ENCODE assay signal across 7 cellular contexts in the genomic region with DNA sequence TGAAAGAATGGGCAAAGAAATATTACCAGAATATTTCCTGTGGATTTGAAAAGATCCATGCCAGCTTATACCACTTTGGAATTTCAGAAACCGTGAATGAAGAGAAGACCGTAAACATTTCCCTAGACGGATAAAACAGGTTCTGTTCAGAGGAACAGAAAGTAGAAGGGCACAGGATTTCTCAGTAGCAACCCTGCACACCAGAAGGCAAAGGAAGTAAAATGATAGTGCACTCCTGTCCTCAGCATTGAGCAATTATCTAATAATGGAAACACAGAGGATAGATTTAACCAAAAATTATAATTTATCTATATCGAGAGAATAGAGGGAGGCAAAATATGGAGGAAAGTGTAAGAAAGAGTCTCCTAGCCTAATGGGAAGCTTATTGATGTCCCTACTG.
DNase-seq lines count a peak whose midpoint lies in the region; TF ChIP-seq lines count a peak whose summit lies in the region.

No MANE protein-coding gene starts in this region.

- peaks cover 11% of the 10 kb centered on the region for H3K9me3 Mint-ChIP-seq in dendritic cell treated with granulocyte-macrophage colony-stimulating factor and Interleukin-4, amounts not matched to agents 40 ng/mL and 50 ng/mL, for 4 days
- H3K9me3 Mint-ChIP-seq in osteocyte (ENCODE audit: unreplicated experiment) = peaks cover 10% of the 10 kb centered on the region

- peaks cover 21% of the 10 kb centered on the region for H3K4me1 Mint-ChIP-seq in dendritic cell treated with granulocyte-macrophage colony-stimulating factor and Interleukin-4, amounts not matched to agents 40 ng/mL and 50 ng/mL, for 4 days (ENCODE audit: low read depth)
- H3K4me1 Mint-ChIP-seq in osteocyte (ENCODE audit: unreplicated experiment) = peaks cover 20% of the 10 kb centered on the region

- DNase-seq in EL = peak; percentile 15
- peak; percentile 4 to 70 for DNase-seq in NOMO-1 (lab: John Stamatoyannopoulos, UW; ENCODE audit: unreplicated experiment in 2 of 2)
- DNase-seq in osteocyte (ENCODE audit: extremely low spot score, unreplicated experiment) = no peak
- DNase-seq in foreskin melanocyte = no peak
- no peak for DNase-seq in mucosa of gallbladder (ENCODE audit: low spot score)
- no peak for DNase-seq in T1000 (lab: John Stamatoyannopoulos, UW)

- H3K27me3 Mint-ChIP-seq in dendritic cell treated with granulocyte-macrophage colony-stimulating factor and Interleukin-4, amounts not matched to agents 40 ng/mL and 50 ng/mL, for 4 days = peaks cover 10% of the 10 kb centered on the region
- no peaks in the 10 kb centered on the region for H3K27me3 Mint-ChIP-seq in osteocyte (ENCODE audit: unreplicated experiment)

- no peak for TF ChIP-seq CTCF in osteocyte (IDR thresholded peaks at IDR 0.05)

- H3K4me3 Mint-ChIP-seq in dendritic cell treated with granulocyte-macrophage colony-stimulating factor and Interleukin-4, amounts not matched to agents 40 ng/mL and 50 ng/mL, for 4 days = peak overlapping the region; percentile 45
- H3K4me3 Mint-ChIP-seq in osteocyte (ENCODE audit: unreplicated experiment) = peak overlapping the region; percentile 44

- intact Hi-C loops in dendritic cell treated with granulocyte-macrophage colony-stimulating factor and Interleukin-4, amounts not matched to agents 40 ng/mL and 50 ng/mL, for 4 days (cut with micrococcal nuclease) = no loop called here

- peaks cover 6% of the 10 kb centered on the region for H3K36me3 Mint-ChIP-seq in dendritic cell treated with granulocyte-macrophage colony-stimulating factor and Interleukin-4, amounts not matched to agents 40 ng/mL and 50 ng/mL, for 4 days (ENCODE audit: low read depth)
- no peaks in the 10 kb centered on the region for H3K36me3 Mint-ChIP-seq in osteocyte (ENCODE audit: unreplicated experiment)

- H3K27ac Mint-ChIP-seq in dendritic cell treated with granulocyte-macrophage colony-stimulating factor and Interleukin-4, amounts not matched to agents 40 ng/mL and 50 ng/mL, for 4 days = peak overlapping the region; percentile 5
- peak overlapping the region; percentile 75 for H3K27ac Mint-ChIP-seq in osteocyte (ENCODE audit: unreplicated experiment)

Comparison
In these comparisons a context has a peak if more than half of its experiments do, and no peak if none do; other contexts are left out.
1. DNase-seq: peak in EL (single experiment) and NOMO-1 (2 of 2); none in osteocyte (single experiment), foreskin melanocyte (single experiment), mucosa of gallbladder (single experiment) and T1000 (single experiment).